Comparison of ENCODE assay signal across 28 cellular contexts in the genomic region with DNA sequence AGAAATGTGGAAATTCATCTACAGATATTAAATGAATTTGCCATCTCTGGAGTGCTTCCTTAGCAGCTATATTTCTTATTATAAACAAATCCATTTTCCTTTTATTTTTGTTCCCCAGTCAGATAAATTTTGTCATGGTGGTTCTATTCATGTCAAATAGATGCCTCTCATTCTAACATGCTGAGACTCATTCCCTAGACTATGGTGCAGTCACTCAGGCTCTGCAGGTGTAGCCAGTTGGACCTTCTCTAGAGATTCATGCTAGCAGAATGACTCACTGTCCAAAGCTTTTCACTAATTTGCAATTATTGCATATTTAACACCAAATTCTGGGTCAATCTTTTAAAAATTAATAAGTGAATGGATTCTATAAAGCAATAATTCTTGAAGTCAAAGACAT.
"Had no signal": no experiment of that assay in that cellular context is flagged by ENCODE, and none has a peak within 500 bp of the region (broad histone marks: within the 10 kb centered on the region; RNA-seq: fewer than 3 reads in every experiment).

No MANE protein-coding gene starts in this region.

- ATAC-seq: gastrocnemius medialis; left cardiac atrium; left lung; naive thymus-derived CD4-positive, alpha-beta T cell; right lobe of liver had no signal

- H3K4me1 Mint-ChIP-seq: endodermal cell; naive thymus-derived CD4-positive, alpha-beta T cell; nephron; neural progenitor cell had no signal

- FAIRE-seq: urothelium cell line had no signal

- H3K36me3 ChIP-seq: colonic mucosa, gastrocnemius medialis, left lung, neural progenitor cell, right lobe of liver, tibial artery, upper lobe of left lung had no signal

- DNase-seq: colonic mucosa; effector CD8-positive, alpha-beta T cell; endodermal cell; erythroblast; gastrocnemius medialis; head of caudate nucleus; left cardiac atrium; left lung; mesendoderm; midbrain; naive thymus-derived CD4-positive, alpha-beta T cell; right lobe of liver; small intestine; stimulated activated CD4-positive, alpha-beta T cell treated with anti-CD3 and anti-CD28 coated beads, Interleukin-12 subunit alpha, Interleukin-12 subunit beta, amount 100 ng/mL, for 4 hours; stimulated activated CD4-positive, alpha-beta T cell treated with anti-CD3 and anti-CD28 coated beads, Interleukin-1b, Interleukin-23, amount 100 ng/mL, for 48 hours; stimulated activated CD4-positive, alpha-beta T cell treated with anti-CD3 and anti-CD28 coated beads, Interleukin-4, amount 100 ng/mL, for 1 hour; stimulated activated CD8-positive, alpha-beta memory T cell treated with anti-CD3 and anti-CD28 coated beads, Interleukin-4, amount 100 ng/mL, for 48 hours; stimulated activated naive CD4-positive, alpha-beta T cell treated with Interleukin-2 at 50 U/mL for 16 hours; substantia nigra; testis; tibial artery; upper lobe of left lung had no signal

- H3K36me3 Mint-ChIP-seq: naive thymus-derived CD4-positive, alpha-beta T cell; neural progenitor cell had no signal

- H3K27me3 Mint-ChIP-seq: dendritic cell treated with granulocyte-macrophage colony-stimulating factor and Interleukin-4, amounts not matched to agents 40 ng/mL and 50 ng/mL, for 4 days; naive thymus-derived CD4-positive, alpha-beta T cell; progenitor cell of endocrine pancreas had no signal

- H3K27ac ChIP-seq: colonic mucosa, gastrocnemius medialis, left lung, neural progenitor cell, parathyroid adenoma, right lobe of liver, testis, tibial artery, upper lobe of left lung had no signal

- H3K9me3 ChIP-seq: colonic mucosa, gastrocnemius medialis, left lung, right lobe of liver, testis, tibial artery, upper lobe of left lung had no signal

- H3K4me3 Mint-ChIP-seq: dendritic cell treated with granulocyte-macrophage colony-stimulating factor and Interleukin-4, amounts not matched to agents 40 ng/mL and 50 ng/mL, for 4 days; endodermal cell; naive thymus-derived CD4-positive, alpha-beta T cell; nephron; neural progenitor cell had no signal

- H3K4me1 ChIP-seq: colonic mucosa, gastrocnemius medialis, left lung, neural progenitor cell, parathyroid adenoma, right lobe of liver, testis, tibial artery, upper lobe of left lung had no signal

- H3K4me3 ChIP-seq: colonic mucosa, gastrocnemius medialis, left lung, neural progenitor cell, right lobe of liver, testis, tibial artery, upper lobe of left lung had no signal

- H3K9me3 Mint-ChIP-seq: dendritic cell treated with granulocyte-macrophage colony-stimulating factor and Interleukin-4, amounts not matched to agents 40 ng/mL and 50 ng/mL, for 4 days; endodermal cell; nephron; neural progenitor cell had no signal

- H3K27me3 ChIP-seq: colonic mucosa, gastrocnemius medialis, left lung, neural progenitor cell, right lobe of liver, testis, tibial artery, upper lobe of left lung had no signal

- H3K27ac Mint-ChIP-seq: dendritic cell treated with granulocyte-macrophage colony-stimulating factor and Interleukin-4, amounts not matched to agents 40 ng/mL and 50 ng/mL, for 4 days; endodermal cell; naive thymus-derived CD4-positive, alpha-beta T cell; nephron; neural progenitor cell; progenitor cell of endocrine pancreas had no signal
